Comparison of ENCODE assay signal across 19 cellular contexts in genomic region chr22:23817146-23817545, GRCh38. TPM values are rescaled to one million over a fixed set of nuclear protein-coding genes. Genes with fewer than 3 reads are reported as not detected.
"Had no signal": no experiment of that assay in that cellular context is flagged by ENCODE, and none has a peak within 500 bp of the region (broad histone marks: within the 10 kb centered on the region; RNA-seq: fewer than 3 reads in every experiment).

No MANE protein-coding gene starts in this region.

- H3K4me3 Mint-ChIP-seq: immature natural killer cell; naive thymus-derived CD8-positive, alpha-beta T cell; stimulated activated naive CD8-positive, alpha-beta T cell treated with anti-CD3 and anti-CD28 coated beads, Interleukin-15, Interleukin-2, amounts not matched to agents 100 ng/mL and 50 ng/mL, for 24 hours had no signal

- H3K9ac ChIP-seq: parathyroid adenoma had no signal

- H2AFZ ChIP-seq: parathyroid adenoma had no signal

- H3K27me3 Mint-ChIP-seq: naive thymus-derived CD8-positive, alpha-beta T cell; stimulated activated naive CD8-positive, alpha-beta T cell treated with anti-CD3 and anti-CD28 coated beads, Interleukin-15, Interleukin-2, amounts not matched to agents 100 ng/mL and 50 ng/mL, for 24 hours had no signal

- H3K27me3 ChIP-seq: body of pancreas, neutrophil, suprapubic skin, upper lobe of left lung had no signal

- H3K4me1 Mint-ChIP-seq: immature natural killer cell had no signal

- H3K9me3 ChIP-seq: body of pancreas, neutrophil, suprapubic skin, upper lobe of left lung had no signal

- H3K27ac ChIP-seq: body of pancreas, neutrophil, parathyroid adenoma, suprapubic skin, upper lobe of left lung had no signal

- H3K9me3 Mint-ChIP-seq: activated naive CD4-positive, alpha-beta T cell treated with anti-CD3 and anti-CD28 coated beads, Interleukin-2, amount 50 U/mL, for 72 hours; immature natural killer cell; naive thymus-derived CD8-positive, alpha-beta T cell; stimulated activated naive CD8-positive, alpha-beta T cell treated with anti-CD3 and anti-CD28 coated beads, Interleukin-15, Interleukin-2, amounts not matched to agents 100 ng/mL and 50 ng/mL, for 24 hours had no signal

- H3K79me2 ChIP-seq: parathyroid adenoma had no signal

- DNase-seq: activated CD4-positive, alpha-beta T cell treated with anti-CD3 and anti-CD28 coated beads, Interleukin-2, amount 50 U/mL, for 1 hour; activated effector memory CD4-positive, alpha-beta T cell treated with anti-CD3 and anti-CD28 coated beads, Interleukin-2, amount 50 U/mL, for 16 hours; activated T-cell treated with anti-CD3 and anti-CD28 coated beads, Interleukin-2, amount 50 U/mL, for 1 hour; amygdala; body of pancreas; central memory CD4-positive, alpha-beta T cell; cortex of kidney; effector CD4-positive, alpha-beta T cell; immature natural killer cell; naive thymus-derived CD8-positive, alpha-beta T cell; stimulated activated CD4-positive, alpha-beta T cell treated with anti-CD3 and anti-CD28 coated beads, Interleukin-4, amount 100 ng/mL, for 4 hours; stimulated activated CD8-positive, alpha-beta memory T cell treated with anti-CD3 and anti-CD28 coated beads, Interleukin-4, amount 100 ng/mL, for 48 hours; SW 1271; upper lobe of left lung had no signal

- H3K27ac Mint-ChIP-seq: activated naive CD4-positive, alpha-beta T cell treated with anti-CD3 and anti-CD28 coated beads, Interleukin-2, amount 50 U/mL, for 72 hours; immature natural killer cell; naive thymus-derived CD8-positive, alpha-beta T cell; stimulated activated naive CD8-positive, alpha-beta T cell treated with anti-CD3 and anti-CD28 coated beads, Interleukin-15, Interleukin-2, amounts not matched to agents 100 ng/mL and 50 ng/mL, for 24 hours had no signal

- H3K4me1 ChIP-seq: body of pancreas, parathyroid adenoma, upper lobe of left lung had no signal

- H3K4me3 ChIP-seq: body of pancreas, suprapubic skin, upper lobe of left lung had no signal

RNA-seq across cellular contexts. Expression of gene DERL3, which starts 21.7 kb away (rescaled TPM):
- polyA plus RNA-seq: naive thymus-derived CD8-positive, alpha-beta T cell had no signal
